In genomic region chr9:137734181-137734580, GRCh38 we compare ENCODE assay signal across 18 cellular contexts.
"Had no signal": no experiment of that assay in that cellular context is flagged by ENCODE, and none has a peak within 500 bp of the region (broad histone marks: within the 10 kb centered on the region; RNA-seq: fewer than 3 reads in every experiment).

No MANE protein-coding gene starts in this region.

- H3K4me1 ChIP-seq: esophagus squamous epithelium, pancreas, vagina had no signal

- H3K27me3 Mint-ChIP-seq: activated CD4-positive, alpha-beta T cell treated with anti-CD3 and anti-CD28 coated beads, Interleukin-2, amount 10 ng/mL, durations not matched to agents 24 days and 14 days; activated CD8-positive, alpha-beta T cell treated with anti-CD3 and anti-CD28 coated beads for 36 hours; activated naive CD4-positive, alpha-beta T cell treated with anti-CD3 and anti-CD28 coated beads, Interleukin-2, amount 50 U/mL, for 24 hours; dendritic cell treated with granulocyte-macrophage colony-stimulating factor and Interleukin-4, amounts not matched to agents 40 ng/mL and 50 ng/mL, for 4 days had no signal

- H3K27ac ChIP-seq: esophagus squamous epithelium, neutrophil, pancreas, stomach, vagina had no signal

- H3K4me3 ChIP-seq: esophagus squamous epithelium, pancreas, smooth muscle cell, stomach, vagina had no signal

- H3K4me3 Mint-ChIP-seq: activated CD4-positive, alpha-beta T cell treated with anti-CD3 and anti-CD28 coated beads, Interleukin-2, amount 10 ng/mL, durations not matched to agents 24 days and 14 days; activated CD8-positive, alpha-beta T cell treated with anti-CD3 and anti-CD28 coated beads for 36 hours; activated naive CD4-positive, alpha-beta T cell treated with anti-CD3 and anti-CD28 coated beads, Interleukin-2, amount 50 U/mL, for 24 hours; dendritic cell treated with granulocyte-macrophage colony-stimulating factor and Interleukin-4, amounts not matched to agents 40 ng/mL and 50 ng/mL, for 4 days; natural killer cell; WTC11 had no signal

- H3K27me3 ChIP-seq: esophagus squamous epithelium, neutrophil, pancreas, stomach, vagina had no signal

- H3K4me2 ChIP-seq: smooth muscle cell had no signal

- H3K27ac Mint-ChIP-seq: activated CD4-positive, alpha-beta T cell treated with anti-CD3 and anti-CD28 coated beads, Interleukin-2, amount 10 ng/mL, durations not matched to agents 24 days and 14 days; activated CD8-positive, alpha-beta T cell treated with anti-CD3 and anti-CD28 coated beads for 36 hours; activated naive CD4-positive, alpha-beta T cell treated with anti-CD3 and anti-CD28 coated beads, Interleukin-2, amount 50 U/mL, for 24 hours; dendritic cell treated with granulocyte-macrophage colony-stimulating factor and Interleukin-4, amounts not matched to agents 40 ng/mL and 50 ng/mL, for 4 days; WTC11 had no signal

- H3K9me3 ChIP-seq: neutrophil, pancreas, vagina had no signal

- DNase-seq: activated CD4-positive, alpha-beta T cell treated with anti-CD3 and anti-CD28 coated beads, Interleukin-2, amount 10 ng/mL, durations not matched to agents 24 days and 14 days; activated CD8-positive, alpha-beta T cell treated with anti-CD3 and anti-CD28 coated beads for 36 hours; activated effector memory CD4-positive, alpha-beta T cell treated with anti-CD3 and anti-CD28 coated beads, Interleukin-2, amount 50 U/mL, for 16 hours; activated T-cell treated with anti-CD3 and anti-CD28 coated beads, Interleukin-2, amount 50 U/mL, for 1 hour; effector CD8-positive, alpha-beta T cell; esophagus squamous epithelium; mesendoderm; natural killer cell; pancreas; stimulated activated CD4-positive, alpha-beta T cell treated with anti-CD3 and anti-CD28 coated beads, Interleukin-4, amount 100 ng/mL, for 1 hour; stomach; trophoblast cell had no signal
